ENCODE assay signal across 8 cellular contexts in the genomic region with DNA sequence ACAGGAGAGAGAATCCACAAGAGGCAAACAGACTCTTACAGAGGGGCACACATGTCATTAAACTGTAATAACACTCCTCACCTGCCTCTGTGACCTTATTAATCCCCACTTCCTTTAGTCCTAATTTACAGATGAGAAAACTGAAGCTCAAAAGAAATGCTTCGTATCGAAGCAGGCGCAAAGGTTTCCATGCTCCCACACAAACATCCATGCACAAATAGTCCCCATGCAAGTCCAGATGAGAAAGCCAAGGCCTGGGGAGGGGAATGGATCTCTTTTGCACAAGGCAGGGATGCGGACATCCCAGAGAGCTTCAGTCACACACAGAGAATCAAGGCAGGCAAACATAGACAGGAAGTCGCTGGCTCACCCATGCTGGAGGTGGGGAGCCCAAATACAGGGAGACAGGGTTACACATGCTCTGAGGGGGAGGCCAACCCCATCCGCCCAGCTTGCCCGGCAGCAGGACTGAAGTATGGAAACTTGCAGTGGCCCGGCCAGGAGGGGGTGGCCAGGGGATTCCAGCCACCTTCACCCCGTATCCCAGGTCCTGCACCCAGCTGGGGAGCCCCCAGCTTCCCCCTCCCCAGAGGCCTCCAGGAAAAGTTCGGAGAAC. TPM values are rescaled to one million over a fixed set of nuclear protein-coding genes. Genes with fewer than 3 reads are reported as not detected.
A peak's percentile ranks its signal among the peaks of the same experiment; 100 is the strongest.
DNase-seq lines count a peak whose midpoint lies in the region; ATAC-seq and TF ChIP-seq lines count a peak whose summit lies in the region.

No MANE protein-coding gene starts in this region.

- peaks cover 5% of the 10 kb centered on the region for H3K27me3 ChIP-seq in thoracic aorta (replicated peaks; ENCODE audit: insufficient read depth)
- peaks cover 11% of the 10 kb centered on the region for H3K27me3 ChIP-seq in thyroid gland

- peaks cover 65% of the 10 kb centered on the region for H3K27me3 Mint-ChIP-seq in activated T-cell treated with anti-CD3 and anti-CD28 coated beads, Interleukin-2, amount 50 U/mL, for 24 hours
- peaks cover 50% of the 10 kb centered on the region for H3K27me3 Mint-ChIP-seq in activated B cell treated with CpG ODN at 0.5 μM for 24 hours

- no peak overlapping the region for H3K27ac Mint-ChIP-seq in activated T-cell treated with anti-CD3 and anti-CD28 coated beads, Interleukin-2, amount 50 U/mL, for 24 hours
- H3K27ac Mint-ChIP-seq in activated B cell treated with CpG ODN at 0.5 μM for 24 hours: no peak overlapping the region

- intact Hi-C loops in activated B cell treated with CpG ODN at 0.5 μM for 24 hours (cut with micrococcal nuclease): no loop called here
- intact Hi-C loops in thyroid gland (cut with DNase I): no loop called here

- DNase-seq in activated T-cell treated with anti-CD3 and anti-CD28 coated beads, Interleukin-2, amount 50 U/mL, for 24 hours: no peak
- DNase-seq in activated T-cell treated with anti-CD3 and anti-CD28 coated beads for 4 hours (no peak), activated B cell treated with CpG ODN at 0.5 μM for 24 hours (no peak), thoracic aorta (ENCODE audit: low spot score) (no peak), thyroid gland (no peak)

- H3K36me3 Mint-ChIP-seq in activated T-cell treated with anti-CD3 and anti-CD28 coated beads, Interleukin-2, amount 50 U/mL, for 24 hours (ENCODE audit: low read depth): no peaks in the 10 kb centered on the region
- no peaks in the 10 kb centered on the region for H3K36me3 Mint-ChIP-seq in activated B cell treated with CpG ODN at 0.5 μM for 24 hours (ENCODE audit: low read depth)

- peak overlapping the region; percentile 45 for H3K4me3 Mint-ChIP-seq in activated T-cell treated with anti-CD3 and anti-CD28 coated beads, Interleukin-2, amount 50 U/mL, for 24 hours
- H3K4me3 Mint-ChIP-seq in activated B cell treated with CpG ODN at 0.5 μM for 24 hours: peak overlapping the region; percentile 8

- WGBS in thyroid gland, 2 donors: 60 to 62% methylated on average over 7 of the region's 10 CpGs

- POLR2A ChIA-PET in activated B cell treated with CpG ODN at 0.5 μM for 24 hours (lab: Charles Lee): interaction anchor here (0.6 to 1.1 kb wide), 3 partner anchors 14 to 227 kb away, joined by 3 to 5 read pairs (median 3); a partner anchor contains a TSS

- peaks cover 29% of the 10 kb centered on the region for H3K4me1 Mint-ChIP-seq in activated T-cell treated with anti-CD3 and anti-CD28 coated beads, Interleukin-2, amount 50 U/mL, for 24 hours (ENCODE audit: low read depth)
- peaks cover 33% of the 10 kb centered on the region for H3K4me1 Mint-ChIP-seq in activated B cell treated with CpG ODN at 0.5 μM for 24 hours

- ATAC-seq in activated B cell treated with CpG ODN at 0.5 μM for 24 hours (ENCODE audit: low read depth): no peak
- no peak for ATAC-seq in thoracic aorta (ENCODE audit: insufficient number of reproducible peaks, low FRiP score, low read depth)
- ATAC-seq in GM18498 (IDR thresholded peaks at IDR 0.05; ENCODE audit: unreplicated experiment): no peak
- ATAC-seq in HG02610 (IDR thresholded peaks at IDR 0.05; ENCODE audit: unreplicated experiment): no peak

- H3K4me1 ChIP-seq in thoracic aorta (ENCODE audit: control insufficient read depth in 1 of 2, low read depth in 2 of 2) (peaks cover 5 to 20% of the 10 kb centered on the region in 2 donors), thyroid gland (peaks cover 13 to 25% of the 10 kb centered on the region in 2 donors)

- TF ChIP-seq POLR2A in thyroid gland (IDR thresholded peaks at IDR 0.05): no peak

- H3K27ac ChIP-seq in thoracic aorta (no peak overlapping the region), thyroid gland (no peak overlapping the region)

- no peak for TF ChIP-seq CTCF in activated B cell treated with CpG ODN at 0.5 μM for 24 hours (IDR thresholded peaks at IDR 0.05)
- no peak for TF ChIP-seq CTCF in thoracic aorta (IDR thresholded peaks at IDR 0.05)
- no peak for TF ChIP-seq CTCF in thyroid gland (IDR thresholded peaks at IDR 0.05)

- H3K36me3 ChIP-seq in thoracic aorta: no peaks in the 10 kb centered on the region
- no peaks in the 10 kb centered on the region for H3K36me3 ChIP-seq in thyroid gland

- H3K9me3 Mint-ChIP-seq in activated T-cell treated with anti-CD3 and anti-CD28 coated beads, Interleukin-2, amount 50 U/mL, for 24 hours: no peaks in the 10 kb centered on the region
- no peaks in the 10 kb centered on the region for H3K9me3 Mint-ChIP-seq in activated B cell treated with CpG ODN at 0.5 μM for 24 hours

- H3K4me3 ChIP-seq in iPS-11a (ENCODE audit: low read depth, low read length) (peak overlapping the region; percentile 50), thoracic aorta (peak overlapping the region; percentile 69), thyroid gland (replicated peaks in 1 of 3) (peak overlapping the region in 1 of 3 donors; percentile 17)

- H3K9me3 ChIP-seq in thoracic aorta (no peaks in the 10 kb centered on the region), thyroid gland (no peaks in the 10 kb centered on the region)

- CTCF ChIA-PET in activated B cell treated with CpG ODN at 0.5 μM for 24 hours (lab: Charles Lee): no interaction called here

RNA-seq across cellular contexts. Expression of a gene that starts 0.5 kb away (rescaled TPM):
- total RNA-seq in activated B cell treated with CpG ODN at 0.5 μM for 24 hours (0.12 TPM in 1 of 2 replicates, not detected in the other), thoracic aorta (1 to 10 TPM; 2.4 to 8.7 TPM), thyroid gland (under 1 TPM in 3 of 4 donors, not detected in 1; 0.22 to 0.59 (median 0.27) TPM)

RNA-seq across cellular contexts. Expression of a gene that starts 13.6 kb away (rescaled TPM):
- 38.9 and 48.0 TPM in 2 replicates for total RNA-seq in activated B cell treated with CpG ODN at 0.5 μM for 24 hours
- 10 to 100 TPM; 42.0 to 57.3 TPM for total RNA-seq in thoracic aorta
- total RNA-seq in thyroid gland: 10 to 100 TPM; 95.4 to 99.9 (median 97.8) TPM

RNA-seq across cellular contexts. Expression of a gene that starts 26.9 kb away (rescaled TPM):
- 37.8 and 39.1 TPM in 2 replicates for total RNA-seq in activated B cell treated with CpG ODN at 0.5 μM for 24 hours
- 10 to 100 TPM; 17.1 to 30.5 TPM for total RNA-seq in thoracic aorta
- 10 to 100 TPM; 28.4 to 37.0 (median 31.3) TPM for total RNA-seq in thyroid gland

RNA-seq across cellular contexts. Expression of a gene that starts 49.0 kb away (rescaled TPM):
- 44.7 and 48.1 TPM in 2 replicates for total RNA-seq in activated B cell treated with CpG ODN at 0.5 μM for 24 hours
- 10 to 100 TPM; 14.4 to 37.7 TPM for total RNA-seq in thoracic aorta
- total RNA-seq in thyroid gland: 10 to 100 TPM; 17.3 to 49.7 (median 28.2) TPM

RNA-seq across cellular contexts. Expression of a gene that starts 52.0 kb away (rescaled TPM):
- total RNA-seq in activated B cell treated with CpG ODN at 0.5 μM for 24 hours (10.1 and 10.9 TPM in 2 replicates), thoracic aorta (10 to 100 TPM; 16.2 to 21.0 TPM), thyroid gland (1 to 10 TPM; 2.0 to 8.2 (median 3.7) TPM)
